Comparison of ENCODE assay signal across 17 cellular contexts in genomic region chr3:52182203-52182602, GRCh38. TPM values are rescaled to one million over a fixed set of nuclear protein-coding genes. Genes with fewer than 3 reads are reported as not detected.
DNase-seq lines count a peak whose midpoint lies in the region; ATAC-seq and TF ChIP-seq lines count a peak whose summit lies in the region.
"Had no signal": no experiment of that assay in that cellular context is flagged by ENCODE, and none has a peak within 500 bp of the region (broad histone marks: within the 10 kb centered on the region; RNA-seq: fewer than 3 reads in every experiment).

No MANE protein-coding gene starts in this region.

- no peak overlapping the region for H3K4me3 Mint-ChIP-seq in activated naive CD8-positive, alpha-beta T cell treated with anti-CD3 and anti-CD28 coated beads, Interleukin-2, amount 10 ng/mL, durations not matched to agents 7 days and 5 days
- no peak overlapping the region for H3K4me3 Mint-ChIP-seq in activated naive CD8-positive, alpha-beta T cell treated with anti-CD3 and anti-CD28 coated beads for 36 hours
- no peak overlapping the region for H3K4me3 Mint-ChIP-seq in activated naive CD4-positive, alpha-beta T cell treated with anti-CD3 and anti-CD28 coated beads, Interleukin-2, amount 10 ng/mL, durations not matched to agents 7 days and 5 days
- H3K4me3 Mint-ChIP-seq: stimulated activated memory B cell treated with anti-CD40 and anti-IgM and Interleukin-4, amounts not matched to agents 10 μg/mL and 1 μg/mL and 100 μg/mL, for 72 hours had no signal

- CTCF ChIA-PET in activated naive CD4-positive, alpha-beta T cell treated with anti-CD3 and anti-CD28 coated beads, Interleukin-2, amount 10 ng/mL, durations not matched to agents 7 days and 5 days (lab: Charles Lee) = interaction anchor here (1.2 kb wide), 1 partner anchor 38 kb away, joined by 3 read pairs; no protein-coding TSS in a partner anchor

- no peaks in the 10 kb centered on the region for H3K79me2 ChIP-seq in osteoblast (ENCODE audit: insufficient read depth, low read length)

- H3K4me1 ChIP-seq in adrenal gland (replicated peaks in 1 of 2) (peaks cover 18 to 30% of the 10 kb centered on the region in 2 donors), liver (ENCODE audit: control insufficient read depth in 4 of 4, insufficient read depth in 4 of 4, low read length in 3 of 4) (peaks cover 19 to 48% (median 33%) of the 10 kb centered on the region in 4 donors), upper lobe of right lung (no peaks in the 10 kb centered on the region), osteoblast (ENCODE audit: insufficient read depth, low read length) (peaks cover 3% of the 10 kb centered on the region)
- H3K4me1 ChIP-seq: A549 had no signal

- H3K9me3 Mint-ChIP-seq in activated naive CD8-positive, alpha-beta T cell treated with anti-CD3 and anti-CD28 coated beads, Interleukin-2, amount 10 ng/mL, durations not matched to agents 7 days and 5 days = no peaks in the 10 kb centered on the region
- H3K9me3 Mint-ChIP-seq in activated naive CD8-positive, alpha-beta T cell treated with anti-CD3 and anti-CD28 coated beads for 36 hours = no peaks in the 10 kb centered on the region
- no peaks in the 10 kb centered on the region for H3K9me3 Mint-ChIP-seq in activated naive CD4-positive, alpha-beta T cell treated with anti-CD3 and anti-CD28 coated beads, Interleukin-2, amount 10 ng/mL, durations not matched to agents 7 days and 5 days
- H3K9me3 Mint-ChIP-seq: stimulated activated memory B cell treated with anti-CD40 and anti-IgM and Interleukin-4, amounts not matched to agents 10 μg/mL and 1 μg/mL and 100 μg/mL, for 72 hours had no signal

- WGBS in adrenal gland, 4 donors = 50 to 100% (median 55%) methylated on average over 1 to 6 of the region's 6 CpGs
- 38% methylated on average over 6 of the region's 6 CpGs for WGBS in liver

- no peak overlapping the region for H3K4me2 ChIP-seq in osteoblast (ENCODE audit: insufficient read depth, low read length)
- H3K4me2 ChIP-seq: A549 had no signal

- TF ChIP-seq RAD21 in liver (IDR thresholded peaks at IDR 0.05) = peak; percentile 15 to 63

- peaks cover 9% of the 10 kb centered on the region for H3K4me1 Mint-ChIP-seq in activated naive CD8-positive, alpha-beta T cell treated with anti-CD3 and anti-CD28 coated beads, Interleukin-2, amount 10 ng/mL, durations not matched to agents 7 days and 5 days
- no peaks in the 10 kb centered on the region for H3K4me1 Mint-ChIP-seq in activated naive CD8-positive, alpha-beta T cell treated with anti-CD3 and anti-CD28 coated beads for 36 hours
- no peaks in the 10 kb centered on the region for H3K4me1 Mint-ChIP-seq in activated naive CD4-positive, alpha-beta T cell treated with anti-CD3 and anti-CD28 coated beads, Interleukin-2, amount 10 ng/mL, durations not matched to agents 7 days and 5 days

- no peak overlapping the region for H3K27ac Mint-ChIP-seq in activated naive CD8-positive, alpha-beta T cell treated with anti-CD3 and anti-CD28 coated beads, Interleukin-2, amount 10 ng/mL, durations not matched to agents 7 days and 5 days
- H3K27ac Mint-ChIP-seq in activated naive CD8-positive, alpha-beta T cell treated with anti-CD3 and anti-CD28 coated beads for 36 hours = no peak overlapping the region
- no peak overlapping the region for H3K27ac Mint-ChIP-seq in activated naive CD4-positive, alpha-beta T cell treated with anti-CD3 and anti-CD28 coated beads, Interleukin-2, amount 10 ng/mL, durations not matched to agents 7 days and 5 days
- H3K27ac Mint-ChIP-seq: stimulated activated memory B cell treated with anti-CD40 and anti-IgM and Interleukin-4, amounts not matched to agents 10 μg/mL and 1 μg/mL and 100 μg/mL, for 72 hours had no signal

- H3K9ac ChIP-seq in liver (ENCODE audit: low read depth in 1 of 2, low read length in 2 of 2) = peak overlapping the region in 1 of 2 donors; percentile 59
- H3K9ac ChIP-seq: BLaER1 had no signal

- POLR2A ChIA-PET in activated naive CD8-positive, alpha-beta T cell treated with anti-CD3 and anti-CD28 coated beads, Interleukin-2, amount 10 ng/mL, durations not matched to agents 7 days and 5 days (lab: Charles Lee) = interaction anchor here (0.9 kb wide), 1 partner anchor 15 kb away, joined by 3 read pairs; the partner anchor contains the start of gene ALAS1

- peak; percentile 40 for ATAC-seq in activated naive CD8-positive, alpha-beta T cell treated with anti-CD3 and anti-CD28 coated beads, Interleukin-2, amount 10 ng/mL, durations not matched to agents 7 days and 5 days (ENCODE audit: low read depth)
- peak; percentile 60 for ATAC-seq in upper lobe of right lung
- ATAC-seq: stimulated activated memory B cell treated with anti-CD40 and anti-IgM and Interleukin-4, amounts not matched to agents 10 μg/mL and 1 μg/mL and 100 μg/mL, for 72 hours had no signal

- peak in 1 of 2 donors; percentile 2 for TF ChIP-seq POLR2A in adrenal gland (IDR thresholded peaks at IDR 0.05)

- H3K36me3 Mint-ChIP-seq in activated naive CD8-positive, alpha-beta T cell treated with anti-CD3 and anti-CD28 coated beads, Interleukin-2, amount 10 ng/mL, durations not matched to agents 7 days and 5 days = no peaks in the 10 kb centered on the region
- no peaks in the 10 kb centered on the region for H3K36me3 Mint-ChIP-seq in activated naive CD8-positive, alpha-beta T cell treated with anti-CD3 and anti-CD28 coated beads for 36 hours
- H3K36me3 Mint-ChIP-seq in activated naive CD4-positive, alpha-beta T cell treated with anti-CD3 and anti-CD28 coated beads, Interleukin-2, amount 10 ng/mL, durations not matched to agents 7 days and 5 days = no peaks in the 10 kb centered on the region
- H3K36me3 Mint-ChIP-seq: stimulated activated memory B cell treated with anti-CD40 and anti-IgM and Interleukin-4, amounts not matched to agents 10 μg/mL and 1 μg/mL and 100 μg/mL, for 72 hours had no signal

- H3K4me3 ChIP-seq in adrenal gland = no peak overlapping the region
- H3K4me3 ChIP-seq in liver (ENCODE audit: low read depth in 1 of 3, low read length in 3 of 3) = no peak overlapping the region
- no peak overlapping the region for H3K4me3 ChIP-seq in upper lobe of right lung
- H3K4me3 ChIP-seq in osteoblast (ENCODE audit: insufficient read depth, low read length) = no peak overlapping the region
- H3K4me3 ChIP-seq: A549, BLaER1, tibial artery had no signal

- no peak for DNase-seq in activated naive CD8-positive, alpha-beta T cell treated with anti-CD3 and anti-CD28 coated beads, Interleukin-2, amount 10 ng/mL, durations not matched to agents 7 days and 5 days
- DNase-seq in activated naive CD8-positive, alpha-beta T cell treated with anti-CD3 and anti-CD28 coated beads for 36 hours = no peak
- DNase-seq in adrenal gland (peak; percentile 64 to 94 (median 90)), upper lobe of right lung (peak; percentile 63), COLO829 (ENCODE audit: low spot score) (no peak), osteoblast (ENCODE audit: insufficient read length, low spot score, missing footprints) (no peak)
- no peak for DNase-seq in activated naive CD4-positive, alpha-beta T cell treated with anti-CD3 and anti-CD28 coated beads, Interleukin-2, amount 10 ng/mL, durations not matched to agents 7 days and 5 days
- DNase-seq: activated CD8-positive, alpha-beta memory T cell treated with anti-CD3 and anti-CD28 coated beads for 24 hours; central memory CD4-positive, alpha-beta T cell; effector memory CD4-positive, alpha-beta T cell; NCI-H1436 treated with DMSO at 0.1 percent for 48 hours; tibial artery had no signal

- H3K27ac ChIP-seq in adrenal gland = peak overlapping the region; percentile 73 to 98 (median 89)
- peak overlapping the region; percentile 87 to 90 for H3K27ac ChIP-seq in liver (ENCODE audit: low read depth in 1 of 2, low read length in 2 of 2)
- H3K27ac ChIP-seq in upper lobe of right lung = no peak overlapping the region
- no peak overlapping the region for H3K27ac ChIP-seq in osteoblast (ENCODE audit: low read depth, low read length)
- H3K27ac ChIP-seq: A549, BLaER1, tibial artery had no signal

- H3K27me3 ChIP-seq in adrenal gland (no peaks in the 10 kb centered on the region), liver (ENCODE audit: control insufficient read depth in 4 of 4, insufficient read depth in 4 of 4, low read length in 3 of 4) (no peaks in the 10 kb centered on the region), upper lobe of right lung (no peaks in the 10 kb centered on the region), osteoblast (ENCODE audit: insufficient read depth, low read length) (no peaks in the 10 kb centered on the region)
- H3K27me3 ChIP-seq: BLaER1, tibial artery had no signal

- no peak overlapping the region for H2AFZ ChIP-seq in osteoblast (ENCODE audit: low read length)

- TF ChIP-seq CTCF in adrenal gland (IDR thresholded peaks at IDR 0.05) (no peak), liver (IDR thresholded peaks at IDR 0.05; ENCODE audit: low read depth, low read length, missing input control) (no peak), upper lobe of right lung (IDR thresholded peaks at IDR 0.05) (no peak), osteoblast (IDR thresholded peaks at IDR 0.05; ENCODE audit: extremely low read depth, low read depth, low read length) (no peak)

- H3K27me3 Mint-ChIP-seq in activated naive CD8-positive, alpha-beta T cell treated with anti-CD3 and anti-CD28 coated beads, Interleukin-2, amount 10 ng/mL, durations not matched to agents 7 days and 5 days = peaks cover 11% of the 10 kb centered on the region
- H3K27me3 Mint-ChIP-seq in activated naive CD8-positive, alpha-beta T cell treated with anti-CD3 and anti-CD28 coated beads for 36 hours = no peaks in the 10 kb centered on the region
- peaks cover 33% of the 10 kb centered on the region for H3K27me3 Mint-ChIP-seq in activated naive CD4-positive, alpha-beta T cell treated with anti-CD3 and anti-CD28 coated beads, Interleukin-2, amount 10 ng/mL, durations not matched to agents 7 days and 5 days
- H3K27me3 Mint-ChIP-seq: stimulated activated memory B cell treated with anti-CD40 and anti-IgM and Interleukin-4, amounts not matched to agents 10 μg/mL and 1 μg/mL and 100 μg/mL, for 72 hours had no signal

- no peaks in the 10 kb centered on the region for H3K9me3 ChIP-seq in adrenal gland (replicated peaks in 1 of 3)
- no peaks in the 10 kb centered on the region for H3K9me3 ChIP-seq in liver (ENCODE audit: control insufficient read depth in 4 of 4, low read length in 3 of 4)
- H3K9me3 ChIP-seq in upper lobe of right lung = no peaks in the 10 kb centered on the region
- no peaks in the 10 kb centered on the region for H3K9me3 ChIP-seq in osteoblast (ENCODE audit: low read depth, low read length)
- H3K9me3 ChIP-seq: A549, BLaER1, tibial artery had no signal

- H4K20me1 ChIP-seq in osteoblast (ENCODE audit: insufficient read depth, low read length) = no peaks in the 10 kb centered on the region
- H4K20me1 ChIP-seq: BLaER1 had no signal

- no peaks in the 10 kb centered on the region for H3K36me3 ChIP-seq in adrenal gland (replicated peaks in 1 of 2)
- no peaks in the 10 kb centered on the region for H3K36me3 ChIP-seq in liver (ENCODE audit: control insufficient read depth in 4 of 4, insufficient read depth in 3 of 4, low read depth in 1 of 4, low read length in 3 of 4)
- no peaks in the 10 kb centered on the region for H3K36me3 ChIP-seq in upper lobe of right lung
- H3K36me3 ChIP-seq in osteoblast (ENCODE audit: insufficient read depth, low read length) = no peaks in the 10 kb centered on the region
- H3K36me3 ChIP-seq: BLaER1, tibial artery had no signal

- intact Hi-C loops in adrenal gland (cut with DNase I) = no loop called here
- intact Hi-C loops in upper lobe of right lung (cut with DNase I) = no loop called here

RNA-seq across cellular contexts. Expression of gene ALAS1, which starts 15.8 kb away (rescaled TPM):
- 10 to 100 TPM; 46.9 to 50.1 TPM for total RNA-seq in activated naive CD8-positive, alpha-beta T cell treated with anti-CD3 and anti-CD28 coated beads, Interleukin-2, amount 10 ng/mL, durations not matched to agents 7 days and 5 days
- 10 to 100 TPM; 59.4 to 63.0 TPM for total RNA-seq in activated naive CD8-positive, alpha-beta T cell treated with anti-CD3 and anti-CD28 coated beads for 36 hours
- total RNA-seq in adrenal gland (1,000 to 10,000 TPM in 1 of 8 donors, 100 to 1,000 TPM in 7; 233 to 3,700 (median 694) TPM), liver (100 to 1,000 TPM in 1 of 2 donors, 10 to 100 TPM in 1; 32.3 to 129 TPM), upper lobe of right lung (78.9 TPM), osteoblast (35.4 and 39.1 TPM in 2 replicates)
- polyA plus RNA-seq in adrenal gland (100 to 1,000 TPM in 2 of 3 donors, 10 to 100 TPM in 1; 64.9 to 849 (median 387) TPM), liver (100 to 1,000 TPM; 145 to 421 TPM)

RNA-seq across cellular contexts. Expression of gene POC1A, which starts 28.0 kb away (rescaled TPM):
- 10 to 100 TPM; 20.8 to 22.4 TPM for total RNA-seq in activated naive CD8-positive, alpha-beta T cell treated with anti-CD3 and anti-CD28 coated beads, Interleukin-2, amount 10 ng/mL, durations not matched to agents 7 days and 5 days
- total RNA-seq in activated naive CD8-positive, alpha-beta T cell treated with anti-CD3 and anti-CD28 coated beads for 36 hours = 10 to 100 TPM; 23.8 to 24.8 TPM
- total RNA-seq in adrenal gland (1 to 10 TPM; 2.9 to 8.4 (median 5.5) TPM), liver (10 to 100 TPM in 1 of 2 donors, 1 to 10 TPM in 1; 2.8 to 12.7 TPM), upper lobe of right lung (2.5 TPM), osteoblast (1.8 and 3.2 TPM in 2 replicates)
- polyA plus RNA-seq in adrenal gland (1 to 10 TPM; 2.0 to 6.4 (median 2.8) TPM), liver (1 to 10 TPM; 1.4 to 6.8 TPM)

RNA-seq across cellular contexts. Expression of gene TLR9, which starts 43.2 kb away (rescaled TPM):
- total RNA-seq in activated naive CD8-positive, alpha-beta T cell treated with anti-CD3 and anti-CD28 coated beads, Interleukin-2, amount 10 ng/mL, durations not matched to agents 7 days and 5 days = 1 to 10 TPM; 1.6 to 2.0 TPM
- 1 to 10 TPM in 1 of 2 experiments, under 1 TPM in 1; 0.85 to 1.4 TPM for total RNA-seq in activated naive CD8-positive, alpha-beta T cell treated with anti-CD3 and anti-CD28 coated beads for 36 hours
- under 1 TPM in 4 of 8 donors, not detected in 4; under 0.01 to 0.61 (median 0.17) TPM for total RNA-seq in adrenal gland
- under 1 TPM in 2 of 3 donors, not detected in 1; 0.34 to 0.56 TPM for polyA plus RNA-seq in adrenal gland
- total RNA-seq in liver = not detected
- under 1 TPM in 1 of 2 donors, not detected in 1; 0.02 TPM for polyA plus RNA-seq in liver
- 0.87 TPM for total RNA-seq in upper lobe of right lung
- total RNA-seq in osteoblast = not detected in 2 replicates
- polyA plus RNA-seq: neural cell had no signal

RNA-seq across cellular contexts. Expression of gene TWF2, which starts 56.8 kb away (rescaled TPM):
- 100 to 1,000 TPM; 118 to 122 TPM for total RNA-seq in activated naive CD8-positive, alpha-beta T cell treated with anti-CD3 and anti-CD28 coated beads, Interleukin-2, amount 10 ng/mL, durations not matched to agents 7 days and 5 days
- 100 to 1,000 TPM; 127 to 134 TPM for total RNA-seq in activated naive CD8-positive, alpha-beta T cell treated with anti-CD3 and anti-CD28 coated beads for 36 hours
- total RNA-seq in adrenal gland (10 to 100 TPM; 31.7 to 95.6 (median 59.4) TPM), liver (10 to 100 TPM; 12.7 to 26.3 TPM), upper lobe of right lung (50.4 TPM), osteoblast (115 and 138 TPM in 2 replicates)
- polyA plus RNA-seq in adrenal gland (10 to 100 TPM; 13.6 to 28.2 (median 26.1) TPM), liver (10 to 100 TPM; 12.0 to 22.6 TPM)

Comparison
In these comparisons a context has a peak if more than half of its experiments do, and no peak if none do; other contexts are left out.
1. DNase-seq: peak in adrenal gland (7 of 7) and upper lobe of right lung (single experiment); none in activated naive CD8-positive, alpha-beta T cell treated with anti-CD3 and anti-CD28 coated beads, Interleukin-2, amount 10 ng/mL, durations not matched to agents 7 days and 5 days (single experiment), activated naive CD8-positive, alpha-beta T cell treated with anti-CD3 and anti-CD28 coated beads for 36 hours (single experiment), activated naive CD4-positive, alpha-beta T cell treated with anti-CD3 and anti-CD28 coated beads, Interleukin-2, amount 10 ng/mL, durations not matched to agents 7 days and 5 days (single experiment), COLO829 (single experiment) and osteoblast (single experiment).
2. H3K27ac ChIP-seq: peak in adrenal gland (5 of 5) and liver (2 of 2); none in upper lobe of right lung (single experiment) and osteoblast (single experiment).